Comparison of ENCODE assay signal across 22 cellular contexts in the genomic region with DNA sequence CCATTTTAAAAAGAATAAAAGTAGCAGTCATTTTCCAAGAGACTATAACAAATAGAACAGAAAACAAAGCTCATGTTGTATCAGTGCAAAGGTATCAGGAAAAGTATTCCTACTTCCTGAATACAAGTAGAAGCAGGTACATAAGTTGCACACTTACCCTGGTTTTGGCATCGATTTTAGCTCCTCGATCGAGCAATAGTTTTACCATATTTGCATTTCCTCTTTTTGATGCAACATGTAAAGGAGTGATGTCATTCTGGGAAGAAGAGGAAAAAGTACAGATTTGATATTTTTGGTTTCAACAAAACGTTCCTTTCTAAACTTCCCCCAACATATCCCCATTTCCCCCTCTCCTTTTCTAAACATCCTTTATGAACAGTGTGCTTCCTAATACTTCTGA.
"Had no signal": no experiment of that assay in that cellular context is flagged by ENCODE, and none has a peak within 500 bp of the region (broad histone marks: within the 10 kb centered on the region; RNA-seq: fewer than 3 reads in every experiment).

No MANE protein-coding gene starts in this region.

- H3K4me3 ChIP-seq: body of pancreas, coronary artery, esophagus muscularis mucosa, gastroesophageal sphincter, heart left ventricle, left ventricle myocardium inferior, thyroid gland had no signal

- H3K4me3 Mint-ChIP-seq: activated CD4-positive, alpha-beta T cell treated with anti-CD3 and anti-CD28 coated beads, Interleukin-2, amount 10 ng/mL, durations not matched to agents 24 days and 14 days; activated CD8-positive, alpha-beta T cell treated with anti-CD3 and anti-CD28 coated beads for 36 hours; activated naive CD8-positive, alpha-beta T cell treated with anti-CD3 and anti-CD28 coated beads, Interleukin-2, amount 10 ng/mL, durations not matched to agents 7 days and 5 days; central memory CD8-positive, alpha-beta T cell; nephron progenitor cell; T-helper 2 cell treated with Interferon-gamma antibody and Interleukin-4, amounts not matched to agents 5 μg/mL and 100 μg/mL, for 36 hours had no signal

- H3K27me3 Mint-ChIP-seq: activated CD4-positive, alpha-beta T cell treated with anti-CD3 and anti-CD28 coated beads, Interleukin-2, amount 10 ng/mL, durations not matched to agents 24 days and 14 days; activated CD8-positive, alpha-beta T cell treated with anti-CD3 and anti-CD28 coated beads for 36 hours; central memory CD8-positive, alpha-beta T cell had no signal

- H3K27ac ChIP-seq: body of pancreas, esophagus muscularis mucosa, gastroesophageal sphincter, thyroid gland had no signal

- H3K9me3 ChIP-seq: body of pancreas, esophagus muscularis mucosa, gastroesophageal sphincter, heart left ventricle, left ventricle myocardium inferior, thyroid gland had no signal

- H3K4me1 ChIP-seq: body of pancreas had no signal

- H3K36me3 Mint-ChIP-seq: activated naive CD8-positive, alpha-beta T cell treated with anti-CD3 and anti-CD28 coated beads, Interleukin-2, amount 10 ng/mL, durations not matched to agents 7 days and 5 days had no signal

- DNase-seq: activated CD4-positive, alpha-beta T cell treated with anti-CD3 and anti-CD28 coated beads, Interleukin-2, amount 10 ng/mL, durations not matched to agents 24 days and 14 days; activated CD4-positive, CD25-positive, alpha-beta regulatory T cell; activated CD8-positive, alpha-beta T cell treated with anti-CD3 and anti-CD28 coated beads for 36 hours; activated naive CD4-positive, alpha-beta T cell treated with Interleukin-2 at 50 U/mL for 16 hours; activated naive CD8-positive, alpha-beta T cell treated with anti-CD3 and anti-CD28 coated beads, Interleukin-2, amount 10 ng/mL, durations not matched to agents 7 days and 5 days; activated T-cell treated with anti-CD3 and anti-CD28 coated beads, Interleukin-2, amount 50 U/mL, for 1 hour; body of pancreas; left ventricle myocardium inferior; nephron progenitor cell; occipital lobe; stimulated activated CD4-positive, alpha-beta T cell treated with anti-CD3 and anti-CD28 coated beads, Interleukin-12 subunit alpha, Interleukin-12 subunit beta, amount 100 ng/mL, for 4 hours; stimulated activated CD4-positive, alpha-beta T cell treated with anti-CD3 and anti-CD28 coated beads, Interleukin-1b, Interleukin-23, amount 100 ng/mL, for 48 hours; stimulated activated CD8-positive, alpha-beta memory T cell treated with anti-CD3 and anti-CD28 coated beads, Interleukin-4, amount 100 ng/mL, for 48 hours; stimulated activated naive CD4-positive, alpha-beta T cell had no signal

- H3K9me3 Mint-ChIP-seq: activated CD4-positive, alpha-beta T cell treated with anti-CD3 and anti-CD28 coated beads, Interleukin-2, amount 10 ng/mL, durations not matched to agents 24 days and 14 days; activated CD8-positive, alpha-beta T cell treated with anti-CD3 and anti-CD28 coated beads for 36 hours; activated naive CD8-positive, alpha-beta T cell treated with anti-CD3 and anti-CD28 coated beads, Interleukin-2, amount 10 ng/mL, durations not matched to agents 7 days and 5 days; activated T-helper 2 cell treated with anti-CD3 and anti-CD28 coated beads, Interferon-gamma antibody, Interleukin-2, Interleukin-4, amounts not matched to agents 10 μg/mL and 5 μg/mL and 100 μg/mL, durations not matched to agents 14 hours and 24 hours and 36 hours; central memory CD8-positive, alpha-beta T cell; nephron progenitor cell; T-helper 2 cell treated with Interferon-gamma antibody and Interleukin-4, amounts not matched to agents 5 μg/mL and 100 μg/mL, for 36 hours had no signal

- ATAC-seq: activated CD8-positive, alpha-beta T cell treated with anti-CD3 and anti-CD28 coated beads for 36 hours; body of pancreas; gastroesophageal sphincter had no signal

- H3K27me3 ChIP-seq: body of pancreas, esophagus muscularis mucosa, gastroesophageal sphincter, heart left ventricle, thyroid gland had no signal

- H3K36me3 ChIP-seq: gastroesophageal sphincter, left ventricle myocardium inferior, thyroid gland had no signal
